Comparison of ENCODE assay signal across 8 cellular contexts in genomic region chr14:23160924-23161522, GRCh38. TPM values are rescaled to one million over a fixed set of nuclear protein-coding genes. Genes with fewer than 3 reads are reported as not detected.
DNase-seq lines count a peak whose midpoint lies in the region; FAIRE-seq and TF ChIP-seq lines count a peak whose summit lies in the region.

No MANE protein-coding gene starts in this region.

- peaks cover 40% of the 10 kb centered on the region for H3K4me1 Mint-ChIP-seq in mesothelial cell of epicardium

- peak; percentile 43 to 54 for TF ChIP-seq POLR2A in H1 (IDR thresholded peaks at IDR 0.05; ENCODE audit: control extremely low read depth in 1 of 2, low read depth in 2 of 2, low read length in 2 of 2)

- no peaks in the 10 kb centered on the region for H4K20me1 ChIP-seq in H1 (replicated peaks in 1 of 2; ENCODE audit: control insufficient read depth in 1 of 2, insufficient read depth in 2 of 2, low read length in 2 of 2)

- H3K14ac ChIP-seq in H1 (ENCODE audit: insufficient read length) = no peak overlapping the region

- H3K36me3 ChIP-seq in H1 (ENCODE audit: control insufficient read depth in 2 of 4, insufficient read depth in 4 of 4, low read length in 3 of 4) = peaks cover 9 to 48% (median 38%) of the 10 kb centered on the region in 4 experiments

- H3K36me3 Mint-ChIP-seq in mesothelial cell of epicardium = peaks cover 25% of the 10 kb centered on the region

- H2BK15ac ChIP-seq in H1 (ENCODE audit: low read length) = no peak overlapping the region

- H3K27ac ChIP-seq in H1 (ENCODE audit: low read depth, low read length) = peak overlapping the region; percentile 79; the same call in 1 of the 2 replicates

- H3K27ac Mint-ChIP-seq in mesothelial cell of epicardium = peak overlapping the region; percentile 77

- H3K4ac ChIP-seq in H1 (replicated peaks; ENCODE audit: insufficient read length, low read depth, low read length) = no peak overlapping the region

- peak; percentile 55 for FAIRE-seq in H1 (lab: Jason Lieb, UNC)

- no peaks in the 10 kb centered on the region for H3K9me3 ChIP-seq in H1 (ENCODE audit: insufficient read depth in 2 of 2, low read depth in 1 of 2, low read length in 1 of 2)

- DNase-seq in Ammon's horn (ENCODE audit: low spot score) = peak; percentile 47
- peak; percentile 15 for DNase-seq in NCI-H82 treated with DMSO at 0.1 percent for 48 hours (lab: John Stamatoyannopoulos, UW; ENCODE audit: unreplicated experiment)
- peak in 1 of 2 experiments; percentile 83 for DNase-seq in H1 (ENCODE audit: low read depth in 1 of 2, low spot score in 2 of 2)
- no peak for DNase-seq in mesothelial cell of epicardium (ENCODE audit: low spot score in 2 of 2, unreplicated experiment in 2 of 2)
- DNase-seq in 8988T = no peak
- no peak for DNase-seq in stimulated activated CD4-positive, alpha-beta T cell treated with anti-CD3 and anti-CD28 coated beads, Interleukin-2, amount 100 ng/mL, for 24 hours
- no peak for DNase-seq in activated CD4-positive, alpha-beta T cell treated with anti-CD3 and anti-CD28 coated beads for 1 hour
- DNase-seq in stimulated activated CD4-positive, alpha-beta T cell treated with anti-CD3 and anti-CD28 coated beads, Interleukin-15, amount 100 ng/mL, for 24 hours = no peak

- H4K8ac ChIP-seq in H1 (ENCODE audit: extremely low read depth, insufficient read depth, low read length) = peak overlapping the region; percentile 35; the same call in 1 of the 2 replicates

- peaks cover 9 to 31% (median 17%) of the 10 kb centered on the region in 4 experiments for H3K4me1 ChIP-seq in H1 (replicated peaks in 1 of 4; ENCODE audit: control insufficient read depth in 3 of 4, insufficient read depth in 4 of 4, low read length in 3 of 4)

- H2AK5ac ChIP-seq in H1 (ENCODE audit: low read depth, low read length) = no peak overlapping the region; the same call in 1 of the 2 replicates

- H3K27me3 Mint-ChIP-seq in mesothelial cell of epicardium (ENCODE audit: low read depth) = no peaks in the 10 kb centered on the region

- H2BK20ac ChIP-seq in H1 (ENCODE audit: low read length) = no peak overlapping the region

- peak overlapping the region; percentile 72; the same call in 1 of the 2 replicates for H2BK12ac ChIP-seq in H1 (ENCODE audit: low read depth, low read length)

- peak overlapping the region; percentile 83 for H2BK5ac ChIP-seq in H1 (ENCODE audit: low read depth, low read length)

- H3K79me2 ChIP-seq in H1 (ENCODE audit: control insufficient read depth in 1 of 2, insufficient read depth in 2 of 2, low read length in 2 of 2) = no peaks in the 10 kb centered on the region

- 14% methylated on average over 11 of the region's 11 CpGs; no CpG with 5 or more reads in 1 of the 2 experiments for WGBS in H1 (ENCODE audit: extremely low coverage in 1 of 2, insufficient coverage in 1 of 2, insufficient read length in 1 of 2, insufficient replicate concordance in 2 of 2, low coverage in 1 of 2, low lambda C conversion rate in 2 of 2, missing lambda C conversion rate in 1 of 2), 2 experiments

- H3K18ac ChIP-seq in H1 (ENCODE audit: extremely low read depth, low read length) = no peak overlapping the region; the same call in 1 of the 2 replicates

- no peaks in the 10 kb centered on the region for H3K79me1 ChIP-seq in H1 (ENCODE audit: low read depth, low read length)

- H3K9me3 Mint-ChIP-seq in mesothelial cell of epicardium = no peaks in the 10 kb centered on the region

- peak overlapping the region; percentile 11 for H3K4me3 Mint-ChIP-seq in mesothelial cell of epicardium

- TF ChIP-seq CTCF in H1 (IDR thresholded peaks at IDR 0.05; ENCODE audit: control extremely low read depth in 1 of 3, insufficient read depth in 1 of 3, low read depth in 1 of 3, low read length in 3 of 3) = no peak
- no peak for TF ChIP-seq CTCF in mesothelial cell of epicardium (IDR thresholded peaks at IDR 0.05; ENCODE audit: unreplicated experiment)

- H3K4me3 ChIP-seq in H1 (ENCODE audit: extremely low read depth in 1 of 4, insufficient read depth in 2 of 4, low read depth in 3 of 4, low read length in 4 of 4) = peak overlapping the region in 1 of 4 experiments; percentile 47; a peak in 2 of 8 replicates

- no peak overlapping the region for H4K91ac ChIP-seq in H1 (replicated peaks; ENCODE audit: insufficient read length, low read length)

- CTCF ChIA-PET in H1 (lab: Charles Lee; ENCODE audit: partially characterized antibody) = interaction anchor here (0.6 to 4.8 kb wide), 8 partner anchors 8 to 399 kb away, joined by 3 to 46 read pairs (median 5); no protein-coding TSS in a partner anchor

- no peak overlapping the region for H4K5ac ChIP-seq in H1 (ENCODE audit: insufficient read length, low read depth, low read length)

- H3K23ac ChIP-seq in H1 (ENCODE audit: insufficient read length) = no peak overlapping the region

- H2BK120ac ChIP-seq in H1 (replicated peaks; ENCODE audit: low read depth, low read length) = no peak overlapping the region

- no peaks in the 10 kb centered on the region for H3K23me2 ChIP-seq in H1 (ENCODE audit: low read depth, low read length)

- no peak; a peak in 2 of 4 replicates for TF ChIP-seq RAD21 in H1 (IDR thresholded peaks at IDR 0.05 in 1 of 2, conservative IDR thresholded peaks at IDR 0.05 in 1 of 2; ENCODE audit: low read depth in 2 of 2, low read length in 2 of 2)

- no peak overlapping the region for H3K56ac ChIP-seq in H1 (replicated peaks; ENCODE audit: insufficient read length, low read depth, low read length)

- no peaks in the 10 kb centered on the region for H3K27me3 ChIP-seq in H1 (replicated peaks in 1 of 4; ENCODE audit: control insufficient read depth in 3 of 4, extremely low read depth in 1 of 4, insufficient read depth in 3 of 4, low read length in 3 of 4)

- TF ChIP-seq EP300 in H1 (IDR thresholded peaks at IDR 0.05; ENCODE audit: borderline replicate concordance in 1 of 2, low read depth in 2 of 2, low read length in 2 of 2) = no peak

- no peak overlapping the region; a peak in 1 of 7 replicates for H3K9ac ChIP-seq in H1 (replicated peaks in 1 of 4; ENCODE audit: extremely low read depth in 1 of 4, low read depth in 3 of 4, low read length in 3 of 4)

- POLR2A ChIA-PET in H1 (lab: Charles Lee; ENCODE audit: partially characterized antibody) = interaction anchor here (0.6 to 3.1 kb wide), 11 partner anchors 11 to 194 kb away, joined by 3 to 16 read pairs (median 4); partner anchors contain the start of gene SLC7A8

- H3K4me2 ChIP-seq in H1 (ENCODE audit: insufficient read depth in 1 of 2, low read depth in 2 of 2, low read length in 2 of 2) = peak overlapping the region; percentile 20 to 57

- no peak overlapping the region for H2AFZ ChIP-seq in H1 (ENCODE audit: low read length)

TF ChIP-seq in H1, 55 proteins besides CTCF, POLR2A, EP300 and RAD21 (continues in another document):
- TF ChIP-seq SP4 (IDR thresholded peaks at IDR 0.05; ENCODE audit: low read length) (no peak; the same call in none of the 2 replicates), NRF1 (IDR thresholded peaks at IDR 0.05; ENCODE audit: low read depth, low read length) (no peak), TAF1 (IDR thresholded peaks at IDR 0.05; ENCODE audit: low read depth, low read length) (0 out of 2 replicates have a peak, but pooled peaks have one; percentile 46), E2F6 (IDR thresholded peaks at IDR 0.05) (peak; percentile 54), CTBP2 (IDR thresholded peaks at IDR 0.05; ENCODE audit: borderline replicate concordance, insufficient read depth, insufficient read length, low read length) (peak; percentile 88)

RNA-seq across cellular contexts. Expression of gene SLC7A8, which starts 22.4 kb away (rescaled TPM):
- 204 and 209 TPM in 2 replicates for total RNA-seq in H1 (2021; fragmentation: NEBNext Ultra II Directional; extraction: Animal tissue kit (Norgen Biotek cat#: 25700))
- polyA plus RNA-seq in H1 (2011; rRNA removed) = 181 and 182 TPM in 2 replicates
- polyA plus RNA-seq in H1 (2011; cell fraction: cytosol; rRNA removed) = 72.1 TPM
- polyA plus RNA-seq in H1 (2011; cell fraction: nucleus; rRNA removed) = 146 TPM
- polyA plus RNA-seq in H1 (2012, experiment 1 of 2) = 162 to 194 TPM (median 173 TPM) in 4 replicates
- polyA plus RNA-seq in H1 (2012, experiment 2 of 2) = 152 TPM
- polyA plus RNA-seq in H1 (2013, experiment 1 of 2) = 383 TPM
- 341 TPM for polyA plus RNA-seq in H1 (2013, experiment 2 of 2)
- 234 and 286 TPM in 2 replicates for polyA minus RNA-seq in H1 (2011; rRNA and poly(A)+ RNA removed)
- 176 TPM for polyA minus RNA-seq in H1 (2011; cell fraction: cytosol; rRNA and poly(A)+ RNA removed)
- polyA minus RNA-seq in H1 (2011; cell fraction: nucleus; rRNA and poly(A)+ RNA removed) = 79.9 TPM
- 52.5 to 62.3 TPM (median 58.7 TPM) in 3 replicates for total RNA-seq in mesothelial cell of epicardium

RNA-seq across cellular contexts. Expression of gene CEBPE, which starts 42.0 kb away (rescaled TPM):
- not detected in 2 replicates for total RNA-seq in H1 (2021; fragmentation: NEBNext Ultra II Directional; extraction: Animal tissue kit (Norgen Biotek cat#: 25700))
- 0.05 and 0.06 TPM in 2 replicates for polyA plus RNA-seq in H1 (2011; rRNA removed)
- 0.04 TPM for polyA plus RNA-seq in H1 (2011; cell fraction: cytosol; rRNA removed)
- not detected for polyA plus RNA-seq in H1 (2011; cell fraction: nucleus; rRNA removed)
- not detected in 4 replicates for polyA plus RNA-seq in H1 (2012, experiment 1 of 2)
- not detected for polyA plus RNA-seq in H1 (2012, experiment 2 of 2)
- 0.02 TPM for polyA plus RNA-seq in H1 (2013, experiment 1 of 2)
- not detected for polyA plus RNA-seq in H1 (2013, experiment 2 of 2)
- polyA minus RNA-seq in H1 (2011; rRNA and poly(A)+ RNA removed) = 0.10 TPM in 1 of 2 replicates, not detected in the other
- polyA minus RNA-seq in H1 (2011; cell fraction: cytosol; rRNA and poly(A)+ RNA removed) = not detected
- polyA minus RNA-seq in H1 (2011; cell fraction: nucleus; rRNA and poly(A)+ RNA removed) = not detected
- total RNA-seq in mesothelial cell of epicardium = not detected in 3 replicates

RNA-seq across cellular contexts. Expression of gene CIROP, which starts 56.2 kb away (rescaled TPM):
- total RNA-seq in H1 (2021; fragmentation: NEBNext Ultra II Directional; extraction: Animal tissue kit (Norgen Biotek cat#: 25700)) = not detected in 2 replicates
- polyA plus RNA-seq in H1 (2011; rRNA removed) = 0.03 and 0.06 TPM in 2 replicates
- polyA plus RNA-seq in H1 (2011; cell fraction: cytosol; rRNA removed) = not detected
- polyA plus RNA-seq in H1 (2011; cell fraction: nucleus; rRNA removed) = 0.17 TPM
- 0.07 to 0.13 TPM in 2 of 4 replicates, not detected in the others for polyA plus RNA-seq in H1 (2012, experiment 1 of 2)
- not detected for polyA plus RNA-seq in H1 (2012, experiment 2 of 2)
- 0.02 TPM for polyA plus RNA-seq in H1 (2013, experiment 1 of 2)
- polyA plus RNA-seq in H1 (2013, experiment 2 of 2) = 0.02 TPM
- 0.13 TPM in 1 of 2 replicates, not detected in the other for polyA minus RNA-seq in H1 (2011; rRNA and poly(A)+ RNA removed)
- polyA minus RNA-seq in H1 (2011; cell fraction: cytosol; rRNA and poly(A)+ RNA removed) = not detected
- not detected for polyA minus RNA-seq in H1 (2011; cell fraction: nucleus; rRNA and poly(A)+ RNA removed)
- not detected in 3 replicates for total RNA-seq in mesothelial cell of epicardium

Comparison
In these comparisons a context has a peak if more than half of its experiments do, and no peak if none do; other contexts are left out.
1. DNase-seq: peak in Ammon's horn (single experiment) and NCI-H82 treated with DMSO at 0.1 percent for 48 hours (single experiment); none in mesothelial cell of epicardium (0 of 2), 8988T (single experiment), stimulated activated CD4-positive, alpha-beta T cell treated with anti-CD3 and anti-CD28 coated beads, Interleukin-2, amount 100 ng/mL, for 24 hours (0 of 2), activated CD4-positive, alpha-beta T cell treated with anti-CD3 and anti-CD28 coated beads for 1 hour (single experiment) and stimulated activated CD4-positive, alpha-beta T cell treated with anti-CD3 and anti-CD28 coated beads, Interleukin-15, amount 100 ng/mL, for 24 hours (single experiment).